27 cellular contexts compared by ENCODE assay signal in the genomic region with DNA sequence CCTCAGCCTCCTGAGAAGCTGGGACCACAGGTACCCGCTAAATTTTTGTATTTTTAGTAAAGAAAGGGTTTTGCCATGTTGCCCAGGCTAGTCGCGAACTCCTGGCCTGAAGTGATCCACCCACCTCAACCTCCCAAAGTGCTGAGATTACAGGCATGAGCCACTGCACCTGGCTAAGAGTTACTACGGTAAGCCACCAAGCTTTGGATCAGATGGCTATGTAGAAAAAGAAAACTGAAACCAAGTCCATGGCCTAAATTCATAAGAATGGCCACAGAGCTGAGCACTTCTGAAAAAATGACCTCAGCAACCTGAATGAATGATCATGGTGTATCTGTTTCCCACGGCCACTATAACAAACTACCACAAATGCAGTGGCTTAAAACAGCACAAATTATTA. TPM values are rescaled to one million over a fixed set of nuclear protein-coding genes. Genes with fewer than 3 reads are reported as not detected.
DNase-seq lines count a peak whose midpoint lies in the region; ATAC-seq, FAIRE-seq and TF ChIP-seq lines count a peak whose summit lies in the region.
"Had no signal": no experiment of that assay in that cellular context is flagged by ENCODE, and none has a peak within 500 bp of the region (broad histone marks: within the 10 kb centered on the region; RNA-seq: fewer than 3 reads in every experiment).

No MANE protein-coding gene starts in this region.

- no peak for TF ChIP-seq CTCF in GM13976 (IDR thresholded peaks at IDR 0.05; ENCODE audit: borderline replicate concordance, control extremely low read depth, extremely low read depth, insufficient read depth, missing control alignments)
- no peak for TF ChIP-seq CTCF in HFFc6 (IDR thresholded peaks at IDR 0.05)
- TF ChIP-seq CTCF in GM12878 (IDR thresholded peaks at IDR 0.05 in 2 of 3, conservative IDR thresholded peaks at IDR 0.05 in 1 of 3; ENCODE audit: control insufficient read depth in 2 of 3, extremely low read depth in 1 of 3, insufficient read depth in 1 of 3, low read depth in 3 of 3, low read length in 3 of 3) = no peak
- no peak for TF ChIP-seq CTCF in psoas muscle (IDR thresholded peaks at IDR 0.05)

- CTCF ChIA-PET in GM12878 (lab: Yijun Ruan, JAX) = interaction anchor here (0.9 to 1.4 kb wide), 3 partner anchors 26 to 96 kb away, joined by 3 to 5 read pairs (median 3); no protein-coding TSS in a partner anchor
- CTCF ChIA-PET in activated naive CD4-positive, alpha-beta T cell treated with anti-CD3 and anti-CD28 coated beads, Interleukin-2, amount 10 ng/mL, durations not matched to agents 7 days and 5 days (lab: Charles Lee) = interaction anchor here (0.8 to 1.2 kb wide), 3 partner anchors 46 to 90 kb away, joined by 3 read pairs; no protein-coding TSS in a partner anchor

- no peak overlapping the region for H3K9ac ChIP-seq in GM12878 (ENCODE audit: control insufficient read depth, insufficient read depth, low read length)

- H3K27me3 ChIP-seq in GM12878 (replicated peaks in 1 of 2; ENCODE audit: control insufficient read depth in 2 of 2, insufficient read depth in 2 of 2, low read length in 1 of 2) (no peaks in the 10 kb centered on the region), psoas muscle (ENCODE audit: insufficient read depth in 3 of 3, low read length in 2 of 3) (no peaks in the 10 kb centered on the region)
- H3K27me3 ChIP-seq: ascending aorta, ovary, right lobe of liver had no signal

- TF ChIP-seq RAD21 in GM12878 (IDR thresholded peaks at IDR 0.05; ENCODE audit: insufficient read depth, low read depth, low read length) = no peak

- no peaks in the 10 kb centered on the region; a peak in 2 of 4 replicates for H3K36me3 ChIP-seq in GM12878 (ENCODE audit: control insufficient read depth in 2 of 2, insufficient read depth in 2 of 2, low read length in 1 of 2)
- H3K36me3 ChIP-seq in psoas muscle (ENCODE audit: insufficient read depth in 1 of 2, low read depth in 1 of 2) = no peaks in the 10 kb centered on the region
- H3K36me3 ChIP-seq: ascending aorta, ovary, right lobe of liver had no signal

- DNase-seq in GM13976 (ENCODE audit: low spot score) (peak; percentile 75), HFFc6 (no peak), GM12878 (ENCODE audit: low read depth, low spot score) (no peak), psoas muscle (no peak), GDM1 (lab: John Stamatoyannopoulos, UW) (no peak), urothelium cell line (ENCODE audit: low spot score) (no peak)
- no peak for DNase-seq in activated naive CD4-positive, alpha-beta T cell treated with anti-CD3 and anti-CD28 coated beads, Interleukin-2, amount 10 ng/mL, durations not matched to agents 7 days and 5 days
- DNase-seq: activated CD4-positive, alpha-beta T cell treated with anti-CD3 and anti-CD28 coated beads for 36 hours; activated effector memory CD4-positive, alpha-beta T cell treated with Interleukin-2 at 50 U/mL for 16 hours; activated naive CD8-positive, alpha-beta T cell treated with anti-CD3 and anti-CD28 coated beads for 36 hours; Calu3; dermis blood vessel endothelial cell; mucosa of descending colon; NCI-H2029 treated with DMSO at 0.1 percent for 48 hours; NCI-H2227 treated with DMSO at 0.1 percent for 48 hours; nephron progenitor cell; ovary; right lobe of liver; stimulated activated CD4-positive, alpha-beta T cell treated with anti-CD3 and anti-CD28 coated beads, Interleukin-12 subunit alpha, Interleukin-12 subunit beta, amount 100 ng/mL, for 4 hours; stimulated activated CD4-positive, alpha-beta T cell treated with anti-CD3 and anti-CD28 coated beads, Interleukin-4, amount 100 ng/mL, for 1 hour had no signal

- H3K4me1 Mint-ChIP-seq in HFFc6 (ENCODE audit: low read depth) = peaks cover 33% of the 10 kb centered on the region
- H3K4me1 Mint-ChIP-seq in activated naive CD4-positive, alpha-beta T cell treated with anti-CD3 and anti-CD28 coated beads, Interleukin-2, amount 10 ng/mL, durations not matched to agents 7 days and 5 days = peaks cover 3% of the 10 kb centered on the region

- no peaks in the 10 kb centered on the region; the same call in 2 of the 3 replicates for H3K9me3 ChIP-seq in GM12878 (replicated peaks; ENCODE audit: control insufficient read depth, insufficient read depth, low read length)
- peaks cover 4% of the 10 kb centered on the region for H3K9me3 ChIP-seq in psoas muscle
- H3K9me3 ChIP-seq: ascending aorta, mucosa of descending colon, ovary, right lobe of liver had no signal

- RAD21 ChIA-PET in GM12878 (lab: Charles Lee; ENCODE audit: unreplicated experiment) = interaction anchor here (0.8 to 1.0 kb wide), 3 partner anchors 17 to 136 kb away, joined by 3 read pairs; no protein-coding TSS in a partner anchor

- peak overlapping the region; percentile 9; the same call in 1 of the 2 replicates for H3K27ac Mint-ChIP-seq in HFFc6
- H3K27ac Mint-ChIP-seq in activated naive CD4-positive, alpha-beta T cell treated with anti-CD3 and anti-CD28 coated beads, Interleukin-2, amount 10 ng/mL, durations not matched to agents 7 days and 5 days = no peak overlapping the region
- H3K27ac Mint-ChIP-seq: activated CD4-positive, alpha-beta T cell treated with anti-CD3 and anti-CD28 coated beads for 36 hours; activated naive CD8-positive, alpha-beta T cell treated with anti-CD3 and anti-CD28 coated beads for 36 hours; nephron progenitor cell; type B pancreatic cell had no signal

- H4K20me1 ChIP-seq in GM12878 (ENCODE audit: control insufficient read depth, insufficient read depth) = no peaks in the 10 kb centered on the region

- BruUV-seq in GM12878 (replicated peaks; lab: Mats Ljungman, UMichigan) = no TSS peak

- intact Hi-C loops in GM12878 (cut with micrococcal nuclease; ENCODE audit: unreplicated experiment) (no loop called here), psoas muscle (cut with DNase I) (no loop called here)

- H3K27me3 Mint-ChIP-seq in HFFc6 (ENCODE audit: insufficient read depth) = no peaks in the 10 kb centered on the region; the same call in 1 of the 2 replicates
- H3K27me3 Mint-ChIP-seq in activated naive CD4-positive, alpha-beta T cell treated with anti-CD3 and anti-CD28 coated beads, Interleukin-2, amount 10 ng/mL, durations not matched to agents 7 days and 5 days = no peaks in the 10 kb centered on the region
- H3K27me3 Mint-ChIP-seq: activated CD4-positive, alpha-beta T cell treated with anti-CD3 and anti-CD28 coated beads for 36 hours; activated naive CD8-positive, alpha-beta T cell treated with anti-CD3 and anti-CD28 coated beads for 36 hours; central memory CD8-positive, alpha-beta T cell; type B pancreatic cell had no signal

- H3K79me2 ChIP-seq in GM12878 (ENCODE audit: control insufficient read depth, insufficient read depth, low read length) = peaks cover 11% of the 10 kb centered on the region

- peak; percentile 75 for FAIRE-seq in GM12878 (lab: Jason Lieb, UNC)
- FAIRE-seq in urothelium cell line (lab: Jason Lieb, UNC) = no peak
- FAIRE-seq: GM12891 had no signal

- no peaks in the 10 kb centered on the region for H3K9me3 Mint-ChIP-seq in HFFc6
- H3K9me3 Mint-ChIP-seq in activated naive CD4-positive, alpha-beta T cell treated with anti-CD3 and anti-CD28 coated beads, Interleukin-2, amount 10 ng/mL, durations not matched to agents 7 days and 5 days = peaks cover 3% of the 10 kb centered on the region
- H3K9me3 Mint-ChIP-seq: activated naive CD8-positive, alpha-beta T cell treated with anti-CD3 and anti-CD28 coated beads for 36 hours; central memory CD8-positive, alpha-beta T cell; nephron progenitor cell; type B pancreatic cell had no signal

- H3K27ac ChIP-seq in GM12878 (ENCODE audit: control insufficient read depth, insufficient read depth) = no peak overlapping the region
- H3K27ac ChIP-seq in psoas muscle = peak overlapping the region; percentile 63
- H3K27ac ChIP-seq: ascending aorta, C4-2B, ovary, right lobe of liver had no signal

- POLR2A ChIA-PET in GM12878 (lab: Charles Lee) = interaction anchor here (0.8 to 1.5 kb wide), 2 partner anchors 8 to 9 kb away, joined by 3 to 8 read pairs; no protein-coding TSS in a partner anchor

- H3K4me1 ChIP-seq in GM12878 (ENCODE audit: control insufficient read depth, insufficient read depth, low read length) (peaks cover 11% of the 10 kb centered on the region), psoas muscle (peaks cover 52% of the 10 kb centered on the region)
- H3K4me1 ChIP-seq: ascending aorta had no signal

- H2AFZ ChIP-seq in GM12878 (ENCODE audit: control insufficient read depth, low read depth, low read length) = no peak overlapping the region

- SMC1A ChIA-PET in GM12878 (lab: Charles Lee; ENCODE audit: uncharacterized antibody, unreplicated experiment) = interaction anchor here (1.2 to 1.4 kb wide), 3 partner anchors 9 to 66 kb away, joined by 3 to 5 read pairs (median 3); no protein-coding TSS in a partner anchor

- no peak overlapping the region for H3K4me3 ChIP-seq in GM12878
- no peak overlapping the region for H3K4me3 ChIP-seq in psoas muscle
- H3K4me3 ChIP-seq: ascending aorta, mucosa of descending colon, ovary, right lobe of liver had no signal

- no peak overlapping the region for H3K4me3 Mint-ChIP-seq in HFFc6
- H3K4me3 Mint-ChIP-seq in activated naive CD4-positive, alpha-beta T cell treated with anti-CD3 and anti-CD28 coated beads, Interleukin-2, amount 10 ng/mL, durations not matched to agents 7 days and 5 days = no peak overlapping the region
- H3K4me3 Mint-ChIP-seq: activated CD4-positive, alpha-beta T cell treated with anti-CD3 and anti-CD28 coated beads for 36 hours; activated naive CD8-positive, alpha-beta T cell treated with anti-CD3 and anti-CD28 coated beads for 36 hours; central memory CD8-positive, alpha-beta T cell; nephron progenitor cell; type B pancreatic cell had no signal

- in situ Hi-C loops in GM13976 (cut with MboI; ENCODE audit: low sequenced_read_pairs, unreplicated experiment) = no loop called here
- in situ Hi-C loops in GM12878 (cut with MboI) = no loop called here

- no peak overlapping the region for H3K4me2 ChIP-seq in GM12878 (ENCODE audit: control insufficient read depth, insufficient read depth)

- ATAC-seq in GM12878 = peak; percentile 86
- ATAC-seq in psoas muscle = no peak
- ATAC-seq: activated CD4-positive, alpha-beta T cell treated with anti-CD3 and anti-CD28 coated beads for 36 hours; mucosa of descending colon had no signal

- 77% methylated on average over 5 of the region's 5 CpGs for WGBS in GM12878 (ENCODE audit: insufficient coverage, insufficient replicate concordance, low lambda C conversion rate, missing lambda C conversion rate)
- 70 to 81% (median 75%) methylated on average over 5 of the region's 5 CpGs for WGBS in psoas muscle, 3 donors

- no peak for TF ChIP-seq EP300 in GM12878 (IDR thresholded peaks at IDR 0.05; ENCODE audit: borderline replicate concordance in 1 of 2, control insufficient read depth in 1 of 2, low read depth in 2 of 2, low read length in 2 of 2)

- H3K36me3 Mint-ChIP-seq in HFFc6 (ENCODE audit: low read depth) = peaks cover 5% of the 10 kb centered on the region; the same call in 1 of the 2 replicates
- H3K36me3 Mint-ChIP-seq in activated naive CD4-positive, alpha-beta T cell treated with anti-CD3 and anti-CD28 coated beads, Interleukin-2, amount 10 ng/mL, durations not matched to agents 7 days and 5 days = no peaks in the 10 kb centered on the region
- H3K36me3 Mint-ChIP-seq: activated naive CD8-positive, alpha-beta T cell treated with anti-CD3 and anti-CD28 coated beads for 36 hours had no signal

- TF ChIP-seq POLR2A in GM12878 (IDR thresholded peaks at IDR 0.05; ENCODE audit: low read depth, low read length) = no peak

RNA-seq across cellular contexts. Expression of a gene that starts 9.4 kb away (rescaled TPM):
- total RNA-seq in HFFc6 (2021; fragmentation: NEBNext Ultra II Directional; extraction: Animal tissue kit (Norgen Biotek cat#: 25700)) = 10 to 100 TPM; 13.3 to 15.5 (median 14.3) TPM
- total RNA-seq in GM12878 (2013; cell fraction: nucleolus; rRNA removed) = 11.7 and 16.1 TPM in 2 replicates
- total RNA-seq in GM12878 (2014; rRNA removed) (5.9 and 8.0 TPM in 2 replicates), GM12878 (2014; rRNA removed; fragmentation: Illumina TruSeq; extraction: Trizol) (9.8 and 10.0 TPM in 2 replicates), GM12878 (2021) (18.1 and 22.2 TPM in 2 replicates), psoas muscle (10 to 100 TPM; 14.0 to 27.6 (median 17.6) TPM)
- 4.2 TPM for polyA plus RNA-seq in GM12878 (2011; ENCODE audit: low read depth)
- polyA plus RNA-seq in GM12878 (2011; rRNA removed) (15.0 and 24.3 TPM in 2 replicates), GM12878 (2014; fragmentation: Illumina TruSeq; extraction: Trizol) (10.6 and 12.8 TPM in 2 replicates), GM12878 (2014; fragmentation: Nextera tagmentation; extraction: Ambion mirVana) (1 to 10 TPM; 2.2 to 2.3 TPM), GM12878 (2014; rRNA removed) (11.4 and 13.8 TPM in 2 replicates), GM12878 (2016; fragmentation: Nextera tagmentation; extraction: Ambion mirVana) (10 to 100 TPM; 21.7 to 22.4 TPM), psoas muscle (10 to 100 TPM in 2 of 3 donors, 1 to 10 TPM in 1; 9.1 to 15.8 (median 12.4) TPM)
- 32.7 and 39.1 TPM in 2 replicates for polyA plus RNA-seq in GM12878 (2011; cell fraction: cytosol; rRNA removed)
- 9.0 and 14.1 TPM in 2 replicates for polyA plus RNA-seq in GM12878 (2011; cell fraction: nucleus; rRNA removed)
- polyA plus RNA-seq in GM12878 (2012) = 7.4 and 7.6 TPM in 2 replicates
- 23.6 and 30.2 TPM in 2 replicates for polyA minus RNA-seq in GM12878 (2011; rRNA and poly(A)+ RNA removed)
- 8.1 and 10.3 TPM in 2 replicates for polyA minus RNA-seq in GM12878 (2011; cell fraction: cytosol; rRNA and poly(A)+ RNA removed)
- 1.6 and 3.3 TPM in 2 replicates for polyA minus RNA-seq in GM12878 (2011; cell fraction: nucleus; rRNA and poly(A)+ RNA removed)

RNA-seq across cellular contexts. Expression of a gene that starts 26.8 kb away (rescaled TPM):
- 10 to 100 TPM in 4 of 6 experiments, 1 to 10 TPM in 2; 3.7 to 16.8 (median 13.3) TPM for total RNA-seq in HFFc6 (2021; fragmentation: NEBNext Ultra II Directional; extraction: Animal tissue kit (Norgen Biotek cat#: 25700))
- total RNA-seq in GM12878 (2013; cell fraction: nucleolus; rRNA removed) = 0.10 TPM in 1 of 2 replicates, not detected in the other
- total RNA-seq in GM12878 (2014; rRNA removed) (not detected in 2 replicates), GM12878 (2014; rRNA removed; fragmentation: Illumina TruSeq; extraction: Trizol) (not detected in 2 replicates), GM12878 (2021) (not detected in 2 replicates), psoas muscle (1 to 10 TPM; 3.0 to 7.5 (median 3.9) TPM)
- polyA plus RNA-seq in GM12878 (2011; ENCODE audit: low read depth) = not detected
- polyA plus RNA-seq in GM12878 (2011; rRNA removed) (not detected in 2 replicates), GM12878 (2014; fragmentation: Illumina TruSeq; extraction: Trizol) (not detected in 2 replicates), GM12878 (2014; fragmentation: Nextera tagmentation; extraction: Ambion mirVana) (not detected), GM12878 (2014; rRNA removed) (0.03 TPM in 1 of 2 replicates, not detected in the other), GM12878 (2016; fragmentation: Nextera tagmentation; extraction: Ambion mirVana) (not detected), psoas muscle (1 to 10 TPM; 1.6 to 2.6 (median 2.4) TPM)
- 0.07 TPM in 1 of 2 replicates, not detected in the other for polyA plus RNA-seq in GM12878 (2011; cell fraction: cytosol; rRNA removed)
- 0.12 and 0.13 TPM in 2 replicates for polyA plus RNA-seq in GM12878 (2011; cell fraction: nucleus; rRNA removed)
- not detected in 2 replicates for polyA plus RNA-seq in GM12878 (2012)
- not detected in 2 replicates for polyA minus RNA-seq in GM12878 (2011; rRNA and poly(A)+ RNA removed)
- polyA minus RNA-seq in GM12878 (2011; cell fraction: cytosol; rRNA and poly(A)+ RNA removed) = not detected in 2 replicates
- not detected in 2 replicates for polyA minus RNA-seq in GM12878 (2011; cell fraction: nucleus; rRNA and poly(A)+ RNA removed)
- total RNA-seq: activated CD4-positive, alpha-beta T cell treated with anti-CD3 and anti-CD28 coated beads for 36 hours; activated naive CD8-positive, alpha-beta T cell treated with anti-CD3 and anti-CD28 coated beads for 36 hours; Calu3; H4; T-helper 2 cell treated with Interferon-gamma antibody and Interleukin-4, amounts not matched to agents 100 ng/mL and 5 ng/mL, for 36 hours had no signal
